ENCODE assay signal across 19 cellular contexts in genomic region chr7:28360739-28361138, GRCh38. TPM values are rescaled to one million over a fixed set of nuclear protein-coding genes. Genes with fewer than 3 reads are reported as not detected.
DNase-seq lines count a peak whose midpoint lies in the region; ATAC-seq, FAIRE-seq and TF ChIP-seq lines count a peak whose summit lies in the region.
"Had no signal": no experiment of that assay in that cellular context is flagged by ENCODE, and none has a peak within 500 bp of the region (broad histone marks: within the 10 kb centered on the region; RNA-seq: fewer than 3 reads in every experiment).

No MANE protein-coding gene starts in this region.

- no peak for FAIRE-seq in GM19239 (lab: Jason Lieb, UNC)
- FAIRE-seq: HepG2 had no signal

- H3K27ac Mint-ChIP-seq in WTC11, result no peak overlapping the region
- H3K27ac Mint-ChIP-seq in CD8-positive, alpha-beta memory T cell, result no peak overlapping the region
- H3K27ac Mint-ChIP-seq: effector memory CD8-positive, alpha-beta T cell had no signal

- peaks cover 12% of the 10 kb centered on the region for H3K36me3 Mint-ChIP-seq in WTC11
- peaks cover 0 to 1% (median 0%) of the 10 kb centered on the region in 3 donors for H3K36me3 Mint-ChIP-seq in CD8-positive, alpha-beta memory T cell

- POLR2A ChIA-PET in WTC11 (lab: Charles Lee), result interaction anchor here (0.6 kb wide), 1 partner anchor 560 kb away, joined by 3 read pairs; no protein-coding TSS in a partner anchor
- POLR2A ChIA-PET in CD8-positive, alpha-beta memory T cell (lab: Charles Lee), result no interaction called here

- no peak overlapping the region for H3K4me3 Mint-ChIP-seq in WTC11
- H3K4me3 Mint-ChIP-seq in CD8-positive, alpha-beta memory T cell, result no peak overlapping the region
- H3K4me3 Mint-ChIP-seq: effector memory CD8-positive, alpha-beta T cell had no signal

- peak; percentile 56 for DNase-seq in NCI-H82 (lab: John Stamatoyannopoulos, UW)
- no peak for DNase-seq in NCI-H82 treated with DMSO at 0.1 percent for 48 hours (lab: John Stamatoyannopoulos, UW; ENCODE audit: unreplicated experiment)
- DNase-seq in NAMALWA (ENCODE audit: low spot score), result peak; percentile 62
- no peak for DNase-seq in WTC11 (ENCODE audit: low spot score)
- no peak for DNase-seq in activated CD8-positive, alpha-beta memory T cell treated with anti-CD3 and anti-CD28 coated beads, Interleukin-2, amount 50 U/mL, for 4 hours
- no peak for DNase-seq in GM19239 (ENCODE audit: insufficient read length, low spot score)
- no peak for DNase-seq in CD8-positive, alpha-beta memory T cell
- DNase-seq: activated CD4-positive, CD25-positive, alpha-beta regulatory T cell; adrenal gland; caudate nucleus; COR-L47; effector memory CD8-positive, alpha-beta T cell; nucleus accumbens; right cardiac atrium; T-helper 1 cell had no signal

- ATAC-seq in WTC11, result peak; percentile 58
- ATAC-seq in GM21515 (IDR thresholded peaks at IDR 0.05; ENCODE audit: unreplicated experiment), result no peak
- ATAC-seq: effector memory CD8-positive, alpha-beta T cell; HepG2; right cardiac atrium had no signal

- no peaks in the 10 kb centered on the region for H3K9me3 ChIP-seq in CD8-positive, alpha-beta memory T cell (ENCODE audit: low read length)
- H3K9me3 ChIP-seq: adrenal gland, vagina had no signal

- H3K4me3 ChIP-seq in CD8-positive, alpha-beta memory T cell (ENCODE audit: low read length), result no peak overlapping the region
- H3K4me3 ChIP-seq: adrenal gland, hepatocyte, vagina had no signal

- no peaks in the 10 kb centered on the region for H3K4me1 ChIP-seq in CD8-positive, alpha-beta memory T cell (ENCODE audit: insufficient read depth, low read length)
- H3K4me1 ChIP-seq: adrenal gland had no signal

- H3K4me1 Mint-ChIP-seq in WTC11, result peaks cover 46% of the 10 kb centered on the region
- H3K4me1 Mint-ChIP-seq in CD8-positive, alpha-beta memory T cell, result no peaks in the 10 kb centered on the region

- TF ChIP-seq CTCF in WTC11 (IDR thresholded peaks at IDR 0.05), result no peak

- no peak overlapping the region for H3K27ac ChIP-seq in CD8-positive, alpha-beta memory T cell (ENCODE audit: low read depth, low read length)
- H3K27ac ChIP-seq: adrenal gland, hepatocyte, vagina had no signal

- H3K9me3 Mint-ChIP-seq in WTC11, result peaks cover 24% of the 10 kb centered on the region
- H3K9me3 Mint-ChIP-seq in CD8-positive, alpha-beta memory T cell, result peaks cover 0 to 12% (median 5%) of the 10 kb centered on the region in 5 donors

- no peaks in the 10 kb centered on the region for H3K27me3 Mint-ChIP-seq in WTC11 (ENCODE audit: low read depth)
- peaks cover 0 to 5% of the 10 kb centered on the region in 2 donors for H3K27me3 Mint-ChIP-seq in CD8-positive, alpha-beta memory T cell

- H3K36me3 ChIP-seq in CD8-positive, alpha-beta memory T cell (ENCODE audit: insufficient read depth, low read length), result no peaks in the 10 kb centered on the region
- H3K36me3 ChIP-seq: adrenal gland, vagina had no signal

- H3K27me3 ChIP-seq in CD8-positive, alpha-beta memory T cell (ENCODE audit: insufficient read depth, low read length, poor library complexity, severe bottlenecking), result no peaks in the 10 kb centered on the region
- H3K27me3 ChIP-seq: adrenal gland, hepatocyte, vagina had no signal

- CTCF ChIA-PET in WTC11 (lab: Charles Lee), result interaction anchor here (0.5 to 2.4 kb wide), 12 partner anchors 12 to 1202 kb away, joined by 3 to 10 read pairs (median 4); partner anchors contain the start of gene CREB5
- CTCF ChIA-PET in CD8-positive, alpha-beta memory T cell (lab: Charles Lee), result no interaction called here

TF ChIP-seq in WTC11, 78 proteins besides CTCF, POLR2A, EP300 and RAD21:
- no peak for TF ChIP-seq JUN (CRISPR knock-in tag; IDR thresholded peaks at IDR 0.05)
TF ChIP-seq in WTC11: peak in this region for 0.

RNA-seq across cellular contexts. Expression of gene CREB5, which starts 51.6 kb away (rescaled TPM):
- 1.1 to 1.7 TPM (median 1.3 TPM) in 3 replicates for total RNA-seq in WTC11 (2021)
- not detected for total RNA-seq in CD8-positive, alpha-beta memory T cell
- polyA plus RNA-seq in CD8-positive, alpha-beta memory T cell, result not detected

Comparison
In these comparisons a context has a peak if more than half of its experiments do, and no peak if none do; other contexts are left out.
1. DNase-seq: peak in NCI-H82 (single experiment) and NAMALWA (single experiment); none in NCI-H82 treated with DMSO at 0.1 percent for 48 hours (single experiment), WTC11 (single experiment), activated CD8-positive, alpha-beta memory T cell treated with anti-CD3 and anti-CD28 coated beads, Interleukin-2, amount 50 U/mL, for 4 hours (single experiment), GM19239 (single experiment) and CD8-positive, alpha-beta memory T cell (0 of 5).